In the genomic region with DNA sequence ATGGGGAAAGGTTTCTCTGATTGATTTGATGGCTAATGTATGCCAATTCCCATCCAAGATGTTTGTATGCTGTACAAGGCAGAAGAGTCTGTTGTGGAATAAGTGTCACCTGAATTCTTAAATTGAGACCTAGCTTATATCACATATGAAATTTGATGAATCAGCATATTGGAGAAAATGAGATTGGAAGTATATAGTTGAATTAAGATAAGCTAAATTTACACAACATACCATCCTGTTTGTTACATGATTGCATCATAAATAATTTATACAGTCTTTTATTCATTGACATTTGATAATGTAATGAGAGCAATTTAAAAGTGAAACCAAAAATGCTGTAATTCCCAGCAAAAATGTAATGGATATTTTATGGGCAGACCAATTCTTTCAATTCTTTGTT, we compare ENCODE assay signal across 8 cellular contexts. TPM values are rescaled to one million over a fixed set of nuclear protein-coding genes. Genes with fewer than 3 reads are reported as not detected.
A peak's percentile ranks its signal among the peaks of the same experiment; 100 is the strongest.
DNase-seq lines count a peak whose midpoint lies in the region; ATAC-seq and TF ChIP-seq lines count a peak whose summit lies in the region.

No MANE protein-coding gene starts in this region.

- H3K9me2 ChIP-seq in OCI-LY7 (ENCODE audit: insufficient read depth, low read length) = no peaks in the 10 kb centered on the region

- no peaks in the 10 kb centered on the region for H4K20me1 ChIP-seq in OCI-LY7 (ENCODE audit: insufficient read depth, low read length)

- H3K27ac ChIP-seq in OCI-LY7 (ENCODE audit: low read depth, low read length, poor library complexity, severe bottlenecking) (no peak overlapping the region), caudate nucleus (ENCODE audit: low read depth, low read length) (no peak overlapping the region)

- H3K36me3 Mint-ChIP-seq in Calu3 (ENCODE audit: insufficient read depth, unreplicated experiment) = peaks cover 22% of the 10 kb centered on the region
- peaks cover 11% of the 10 kb centered on the region for H3K36me3 Mint-ChIP-seq in endothelial cell (ENCODE audit: low read depth, unreplicated experiment)
- peaks cover 4% of the 10 kb centered on the region for H3K36me3 Mint-ChIP-seq in osteocyte (ENCODE audit: unreplicated experiment)

- no peak for DNase-seq in Calu3
- no peak for DNase-seq in OCI-LY7 (ENCODE audit: low spot score)
- DNase-seq in endothelial cell (ENCODE audit: low spot score) = no peak
- no peak for DNase-seq in osteocyte (ENCODE audit: extremely low spot score, unreplicated experiment)
- DNase-seq in left colon = no peak
- no peak for DNase-seq in putamen (ENCODE audit: low spot score)
- no peak for DNase-seq in caudate nucleus (lab: John Stamatoyannopoulos, UW)

- TF ChIP-seq CTCF in Calu3 (IDR thresholded peaks at IDR 0.05; ENCODE audit: unreplicated experiment) (no peak), OCI-LY7 (conservative IDR thresholded peaks at IDR 0.05; ENCODE audit: low read length) (no peak), endothelial cell (IDR thresholded peaks at IDR 0.05; ENCODE audit: unreplicated experiment) (no peak), osteocyte (IDR thresholded peaks at IDR 0.05) (no peak)

- peaks cover 16% of the 10 kb centered on the region for H3K36me3 ChIP-seq in OCI-LY7 (ENCODE audit: insufficient read depth, low read length)

- H3K4me1 ChIP-seq in OCI-LY7 (ENCODE audit: insufficient read depth, low read length, poor library complexity, severe bottlenecking) = peaks cover 43% of the 10 kb centered on the region

- peak overlapping the region; percentile 97 for H3K4me3 Mint-ChIP-seq in Calu3 (ENCODE audit: low read depth, unreplicated experiment)
- H3K4me3 Mint-ChIP-seq in endothelial cell (ENCODE audit: unreplicated experiment) = peak overlapping the region; percentile 99
- peak overlapping the region; percentile 94 for H3K4me3 Mint-ChIP-seq in osteocyte (ENCODE audit: unreplicated experiment)

- H3K4me1 Mint-ChIP-seq in Calu3 (ENCODE audit: low read depth, unreplicated experiment) = peaks cover 33% of the 10 kb centered on the region
- peaks cover 27% of the 10 kb centered on the region for H3K4me1 Mint-ChIP-seq in endothelial cell (ENCODE audit: unreplicated experiment)
- peaks cover 34% of the 10 kb centered on the region for H3K4me1 Mint-ChIP-seq in osteocyte (ENCODE audit: unreplicated experiment)

- H2AFZ ChIP-seq in OCI-LY7 (ENCODE audit: low read length) = no peak overlapping the region

- POLR2A ChIA-PET in OCI-LY7 (lab: Charles Lee) = interaction anchor here (0.8 to 2.7 kb wide), 3 partner anchors 15 to 33 kb away, joined by 3 to 7 read pairs (median 3); no protein-coding TSS in a partner anchor

- CTCF ChIA-PET in Calu3 (lab: Charles Lee) (no interaction called here), OCI-LY7 (lab: Charles Lee; ENCODE audit: unreplicated experiment) (no interaction called here)

- ATAC-seq in left colon (no peak), HG03565 (IDR thresholded peaks at IDR 0.05; ENCODE audit: unreplicated experiment) (no peak)

- H3K27ac Mint-ChIP-seq in Calu3 (ENCODE audit: unreplicated experiment) = peak overlapping the region; percentile 99
- peak overlapping the region; percentile 96 for H3K27ac Mint-ChIP-seq in endothelial cell (ENCODE audit: unreplicated experiment)
- no peak overlapping the region for H3K27ac Mint-ChIP-seq in osteocyte (ENCODE audit: unreplicated experiment)

- intact Hi-C loops in Calu3 (cut with micrococcal nuclease; ENCODE audit: unreplicated experiment) (no loop called here), OCI-LY7 (cut with micrococcal nuclease; ENCODE audit: unreplicated experiment) (loop anchor here (1.0 kb wide), 1 partner anchor 710 kb away; no protein-coding TSS in a partner anchor), left colon (cut with DNase I, micrococcal nuclease) (no loop called here)

- no peaks in the 10 kb centered on the region for H3K9me3 ChIP-seq in OCI-LY7 (ENCODE audit: low read length)

- H3K79me2 ChIP-seq in OCI-LY7 (ENCODE audit: insufficient read depth, low read depth, low read length) = peaks cover 63% of the 10 kb centered on the region

- BruUV-seq in Calu3 (replicated peaks; lab: Mats Ljungman, UMichigan) (no TSS peak), OCI-LY7 (replicated peaks; lab: Mats Ljungman, UMichigan) (no TSS peak)

- no peaks in the 10 kb centered on the region for H3K27me3 Mint-ChIP-seq in Calu3 (ENCODE audit: unreplicated experiment)
- peaks cover 4% of the 10 kb centered on the region for H3K27me3 Mint-ChIP-seq in endothelial cell (ENCODE audit: unreplicated experiment)
- no peaks in the 10 kb centered on the region for H3K27me3 Mint-ChIP-seq in osteocyte (ENCODE audit: unreplicated experiment)

- H3K4me2 ChIP-seq in OCI-LY7 (ENCODE audit: low read length) = peak overlapping the region; percentile 97

- H3K4me3 ChIP-seq in OCI-LY7 (ENCODE audit: low read depth, low read length, poor library complexity, severe bottlenecking) = peak overlapping the region; percentile 97

- H3K9me3 Mint-ChIP-seq in Calu3 (ENCODE audit: low read depth, unreplicated experiment) (no peaks in the 10 kb centered on the region), endothelial cell (ENCODE audit: unreplicated experiment) (no peaks in the 10 kb centered on the region), osteocyte (ENCODE audit: unreplicated experiment) (no peaks in the 10 kb centered on the region)

RNA-seq across cellular contexts. Expression of a gene that starts 1.1 kb away (rescaled TPM):
- total RNA-seq in Calu3 (2022) = 22.8 and 25.9 TPM in 2 replicates
- 15.4 and 18.8 TPM in 2 replicates for total RNA-seq in OCI-LY7 (2014; rRNA removed; shearing (Covaris generic))
- total RNA-seq in OCI-LY7 (2022) = 33.1 and 34.4 TPM in 2 replicates
- 29.3 TPM for total RNA-seq in endothelial cell (ENCODE audit: unreplicated experiment)
- total RNA-seq in osteocyte = 20.6 and 24.7 TPM in 2 replicates
- total RNA-seq in left colon = 10 to 100 TPM; 13.5 to 14.0 TPM

RNA-seq across cellular contexts. Expression of a gene that starts 1.4 kb away (rescaled TPM):
- total RNA-seq in Calu3 (2022) = 16.4 and 20.2 TPM in 2 replicates
- total RNA-seq in OCI-LY7 (2014; rRNA removed; shearing (Covaris generic)) = 4.8 and 9.6 TPM in 2 replicates
- total RNA-seq in OCI-LY7 (2022) = 23.0 and 30.7 TPM in 2 replicates
- total RNA-seq in endothelial cell (ENCODE audit: unreplicated experiment) = 28.8 TPM
- total RNA-seq in osteocyte = 17.9 and 20.2 TPM in 2 replicates
- 10 to 100 TPM; 13.7 to 25.2 TPM for total RNA-seq in left colon
